ENCODE assay signal across 3 cellular contexts in the genomic region with DNA sequence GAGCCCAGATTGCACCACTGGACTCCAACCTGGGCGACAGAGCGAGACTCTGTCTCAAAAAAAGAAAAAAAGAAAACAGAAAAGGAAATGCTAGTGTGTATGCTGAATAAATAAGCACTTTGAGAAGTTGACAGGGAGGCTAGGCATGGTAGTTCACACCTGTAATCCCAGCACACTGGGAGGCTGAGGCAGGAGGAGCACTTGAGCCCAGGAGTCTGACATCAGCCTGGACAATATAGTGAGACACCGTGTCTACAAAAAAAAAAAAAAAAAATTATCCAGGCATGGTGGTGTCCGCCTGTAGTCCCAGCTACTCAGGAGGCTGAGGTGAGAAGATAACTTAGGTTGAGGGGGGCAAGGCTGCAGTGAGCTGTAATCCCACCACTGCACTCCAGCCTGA.
TF ChIP-seq lines count a peak whose summit lies in the region.

No MANE protein-coding gene starts in this region.

TF ChIP-seq in HepG2, 621 proteins besides CTCF, POLR2A, EP300 and RAD21:
- TF ChIP-seq ZNF180 (CRISPR knock-in tag; IDR thresholded peaks at IDR 0.05; ENCODE audit: borderline replicate concordance, low read depth) (no peak), ZNF121 (CRISPR knock-in tag; IDR thresholded peaks at IDR 0.05) (0 out of 2 replicates have a peak, but pooled peaks have one; percentile 27)

TF ChIP-seq in HEK293T, 16 proteins besides CTCF, POLR2A, EP300 and RAD21:
- TF ChIP-seq ZNF384 (IDR thresholded peaks at IDR 0.05) (0 out of 2 replicates have a peak, but pooled peaks have one; percentile 6), CTBP1 (IDR thresholded peaks at IDR 0.05; ENCODE audit: borderline replicate concordance) (no peak), ARNT (IDR thresholded peaks at IDR 0.05) (no peak)

TF ChIP-seq in H1, 55 proteins besides CTCF, POLR2A, EP300 and RAD21:
- no peak for TF ChIP-seq TEAD4 (IDR thresholded peaks at IDR 0.05; ENCODE audit: low read depth, low read length)
- TF ChIP-seq BCL11A (IDR thresholded peaks at IDR 0.05; ENCODE audit: low read depth in 2 of 2, low read length in 2 of 2), result no peak
- no peak for TF ChIP-seq GTF2F1 (IDR thresholded peaks at IDR 0.05; ENCODE audit: borderline replicate concordance, low read depth, low read length)
- TF ChIP-seq ZNF274 (IDR thresholded peaks at IDR 0.05; ENCODE audit: borderline replicate concordance, extremely low read depth, low read length), result no peak
- no peak for TF ChIP-seq EZH2 (IDR thresholded peaks at IDR 0.05; ENCODE audit: low read depth, low read length, severe bottlenecking)
- TF ChIP-seq CBX8 (IDR thresholded peaks at IDR 0.05; ENCODE audit: borderline replicate concordance, low read depth, low read length), result no peak
- TF ChIP-seq NANOG (IDR thresholded peaks at IDR 0.05; ENCODE audit: insufficient read depth, low read depth, low read length, poor library complexity, severe bottlenecking), result no peak
- no peak for TF ChIP-seq RNF2 (IDR thresholded peaks at IDR 0.05; ENCODE audit: borderline replicate concordance, low read depth, low read length, missing control alignments, poor library complexity, severe bottlenecking)
- TF ChIP-seq, protein P1, sequence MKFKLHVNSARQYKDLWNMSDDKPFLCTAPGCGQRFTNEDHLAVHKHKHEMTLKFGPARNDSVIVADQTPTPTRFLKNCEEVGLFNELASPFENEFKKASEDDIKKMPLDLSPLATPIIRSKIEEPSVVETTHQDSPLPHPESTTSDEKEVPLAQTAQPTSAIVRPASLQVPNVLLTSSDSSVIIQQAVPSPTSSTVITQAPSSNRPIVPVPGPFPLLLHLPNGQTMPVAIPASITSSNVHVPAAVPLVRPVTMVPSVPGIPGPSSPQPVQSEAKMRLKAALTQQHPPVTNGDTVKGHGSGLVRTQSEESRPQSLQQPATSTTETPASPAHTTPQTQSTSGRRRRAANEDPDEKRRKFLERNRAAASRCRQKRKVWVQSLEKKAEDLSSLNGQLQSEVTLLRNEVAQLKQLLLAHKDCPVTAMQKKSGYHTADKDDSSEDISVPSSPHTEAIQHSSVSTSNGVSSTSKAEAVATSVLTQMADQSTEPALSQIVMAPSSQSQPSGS (IDR thresholded peaks at IDR 0.05; ENCODE audit: low read length), result no peak
- no peak for TF ChIP-seq CBX5 (IDR thresholded peaks at IDR 0.05; ENCODE audit: low read depth, low read length)
TF ChIP-seq in H1: peak in this region for 0.
